In genomic region chr3:47283596-47284364, GRCh38 we compare ENCODE assay signal across 8 cellular contexts. TPM values are rescaled to one million over a fixed set of nuclear protein-coding genes. Genes with fewer than 3 reads are reported as not detected.
A peak's percentile ranks its signal among the peaks of the same experiment; 100 is the strongest.
DNase-seq lines count a peak whose midpoint lies in the region; ATAC-seq and TF ChIP-seq lines count a peak whose summit lies in the region.

No MANE protein-coding gene starts in this region.

- ATAC-seq in GM19463 (IDR thresholded peaks at IDR 0.05; ENCODE audit: unreplicated experiment): no peak

- H3K79me2 ChIP-seq in OCI-LY7 (ENCODE audit: insufficient read depth, low read depth, low read length): peaks cover 55% of the 10 kb centered on the region

- TF ChIP-seq CTCF in OCI-LY7 (conservative IDR thresholded peaks at IDR 0.05; ENCODE audit: low read length) (no peak), GM20000 (IDR thresholded peaks at IDR 0.05; ENCODE audit: extremely low read depth, missing control alignments) (no peak)

- peaks cover 22% of the 10 kb centered on the region for H3K36me3 ChIP-seq in OCI-LY7 (ENCODE audit: insufficient read depth, low read length)

- H3K9me2 ChIP-seq in OCI-LY7 (ENCODE audit: insufficient read depth, low read length): no peaks in the 10 kb centered on the region

- CTCF ChIA-PET in OCI-LY7 (lab: Charles Lee; ENCODE audit: unreplicated experiment): no interaction called here

- H3K4me2 ChIP-seq in OCI-LY7 (ENCODE audit: low read length): peak overlapping the region; percentile 94

- intact Hi-C loops in OCI-LY7 (cut with micrococcal nuclease; ENCODE audit: unreplicated experiment): loop anchor here (5.0 kb wide), 1 partner anchor 39 kb away; no protein-coding TSS in a partner anchor

- peaks cover 45% of the 10 kb centered on the region for H3K4me1 ChIP-seq in OCI-LY7 (ENCODE audit: insufficient read depth, low read length, poor library complexity, severe bottlenecking)

- BruUV-seq in OCI-LY7 (replicated peaks; lab: Mats Ljungman, UMichigan): TSS peak; percentile 71

- DNase-seq in ELR (ENCODE audit: low read depth) (peak; percentile 35), OCI-LY7 (ENCODE audit: low spot score) (peak; percentile 52), amniotic epithelial cell (ENCODE audit: low read depth) (peak; percentile 4), iPS-NIHi7 (ENCODE audit: extremely low spot score) (peak; percentile 39), SKM-1 (lab: John Stamatoyannopoulos, UW; ENCODE audit: unreplicated experiment) (no peak), GM20000 (ENCODE audit: low spot score) (no peak)
- DNase-seq in stimulated activated CD4-positive, alpha-beta T cell treated with anti-CD3 and anti-CD28 coated beads, Interleukin-15, amount 100 ng/mL, for 24 hours: peak; percentile 66

- no peaks in the 10 kb centered on the region for H4K20me1 ChIP-seq in OCI-LY7 (ENCODE audit: insufficient read depth, low read length)

- POLR2A ChIA-PET in OCI-LY7 (lab: Charles Lee): interaction anchor here (0.6 to 1.5 kb wide), 2 partner anchors 8 to 14 kb away, joined by 3 to 5 read pairs; no protein-coding TSS in a partner anchor

- H2AFZ ChIP-seq in OCI-LY7 (ENCODE audit: low read length): peak overlapping the region; percentile 48; the same call in 1 of the 2 replicates

- peak overlapping the region; percentile 81 for H3K4me3 ChIP-seq in OCI-LY7 (ENCODE audit: low read depth, low read length, poor library complexity, severe bottlenecking)

- H3K27ac ChIP-seq in OCI-LY7 (ENCODE audit: low read depth, low read length, poor library complexity, severe bottlenecking): peak overlapping the region; percentile 71

- no peaks in the 10 kb centered on the region for H3K9me3 ChIP-seq in OCI-LY7 (ENCODE audit: low read length)

RNA-seq across cellular contexts. Expression of gene KLHL18, which starts 1.0 kb away (rescaled TPM):
- 11.8 and 13.1 TPM in 2 replicates for total RNA-seq in OCI-LY7 (2014; rRNA removed; shearing (Covaris generic))
- 28.6 and 35.2 TPM in 2 replicates for total RNA-seq in OCI-LY7 (2022)

RNA-seq across cellular contexts. Expression of gene KIF9, which starts 1.2 kb away (rescaled TPM):
- 4.7 and 11.7 TPM in 2 replicates for total RNA-seq in OCI-LY7 (2014; rRNA removed; shearing (Covaris generic))
- 10.1 and 11.0 TPM in 2 replicates for total RNA-seq in OCI-LY7 (2022)

Comparison
In these comparisons a context has a peak if more than half of its experiments do, and no peak if none do; other contexts are left out.
1. DNase-seq: peak in ELR (single experiment), OCI-LY7 (single experiment), amniotic epithelial cell (single experiment), iPS-NIHi7 (single experiment) and stimulated activated CD4-positive, alpha-beta T cell treated with anti-CD3 and anti-CD28 coated beads, Interleukin-15, amount 100 ng/mL, for 24 hours (single experiment); none in SKM-1 (single experiment) and GM20000 (single experiment).